Comparison of ENCODE assay signal across 1 cellular context in the genomic region with DNA sequence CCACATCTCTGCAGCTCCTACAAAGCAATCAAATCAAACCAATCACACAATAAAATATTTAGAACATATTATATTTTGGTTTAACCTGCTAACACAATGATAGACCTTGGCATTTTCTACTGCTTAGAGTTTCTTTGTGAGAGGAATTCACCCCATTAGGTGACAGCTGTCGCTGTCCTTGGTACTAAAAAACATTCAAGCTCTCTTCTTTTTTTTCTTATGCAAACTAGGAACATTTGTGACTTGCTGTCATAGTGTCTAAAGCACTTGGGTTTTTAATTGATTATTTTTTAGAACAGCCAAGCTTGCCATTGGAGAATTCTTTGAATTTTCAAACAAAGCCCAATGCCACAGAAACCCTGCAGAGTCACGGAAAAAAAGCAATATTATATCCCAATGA.
TF ChIP-seq lines count a peak whose summit lies in the region.

No MANE protein-coding gene starts in this region.

TF ChIP-seq in A549, 52 proteins besides CTCF, POLR2A, EP300 and RAD21:
- TF ChIP-seq, protein P1, sequence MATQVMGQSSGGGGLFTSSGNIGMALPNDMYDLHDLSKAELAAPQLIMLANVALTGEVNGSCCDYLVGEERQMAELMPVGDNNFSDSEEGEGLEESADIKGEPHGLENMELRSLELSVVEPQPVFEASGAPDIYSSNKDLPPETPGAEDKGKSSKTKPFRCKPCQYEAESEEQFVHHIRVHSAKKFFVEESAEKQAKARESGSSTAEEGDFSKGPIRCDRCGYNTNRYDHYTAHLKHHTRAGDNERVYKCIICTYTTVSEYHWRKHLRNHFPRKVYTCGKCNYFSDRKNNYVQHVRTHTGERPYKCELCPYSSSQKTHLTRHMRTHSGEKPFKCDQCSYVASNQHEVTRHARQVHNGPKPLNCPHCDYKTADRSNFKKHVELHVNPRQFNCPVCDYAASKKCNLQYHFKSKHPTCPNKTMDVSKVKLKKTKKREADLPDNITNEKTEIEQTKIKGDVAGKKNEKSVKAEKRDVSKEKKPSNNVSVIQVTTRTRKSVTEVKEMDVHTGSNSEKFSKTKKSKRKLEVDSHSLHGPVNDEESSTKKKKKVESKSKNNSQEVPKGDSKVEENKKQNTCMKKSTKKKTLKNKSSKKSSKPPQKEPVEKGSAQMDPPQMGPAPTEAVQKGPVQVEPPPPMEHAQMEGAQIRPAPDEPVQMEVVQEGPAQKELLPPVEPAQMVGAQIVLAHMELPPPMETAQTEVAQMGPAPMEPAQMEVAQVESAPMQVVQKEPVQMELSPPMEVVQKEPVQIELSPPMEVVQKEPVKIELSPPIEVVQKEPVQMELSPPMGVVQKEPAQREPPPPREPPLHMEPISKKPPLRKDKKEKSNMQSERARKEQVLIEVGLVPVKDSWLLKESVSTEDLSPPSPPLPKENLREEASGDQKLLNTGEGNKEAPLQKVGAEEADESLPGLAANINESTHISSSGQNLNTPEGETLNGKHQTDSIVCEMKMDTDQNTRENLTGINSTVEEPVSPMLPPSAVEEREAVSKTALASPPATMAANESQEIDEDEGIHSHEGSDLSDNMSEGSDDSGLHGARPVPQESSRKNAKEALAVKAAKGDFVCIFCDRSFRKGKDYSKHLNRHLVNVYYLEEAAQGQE (IDR thresholded peaks at IDR 0.05): peak; percentile 85
- no peak for TF ChIP-seq HOXB13 (CRISPR knock-in tag; IDR thresholded peaks at IDR 0.05; ENCODE audit: low read depth)
TF ChIP-seq in A549: peak in this region for 1.
